In the genomic region with DNA sequence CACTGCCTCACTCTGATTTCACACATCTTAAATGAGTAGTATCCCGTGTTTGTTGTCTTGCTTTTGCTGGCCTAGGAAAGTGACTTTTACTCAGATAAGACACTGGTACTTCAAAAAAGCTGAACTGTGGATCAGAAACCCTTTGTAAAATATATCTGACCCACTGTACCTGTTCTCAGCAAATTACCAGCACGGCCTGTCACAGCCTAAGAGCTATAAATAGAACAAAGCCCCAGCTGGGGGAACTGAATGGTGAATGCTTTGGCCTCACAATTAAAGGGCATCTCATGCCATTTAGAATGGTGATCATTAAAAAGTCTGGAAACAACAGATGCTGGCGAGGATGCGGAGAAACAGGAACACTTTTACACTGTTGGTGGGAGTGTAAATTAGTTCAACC, we compare ENCODE assay signal across 20 cellular contexts.
DNase-seq lines count a peak whose midpoint lies in the region; ATAC-seq, FAIRE-seq and TF ChIP-seq lines count a peak whose summit lies in the region.
"Had no signal": no experiment of that assay in that cellular context is flagged by ENCODE, and none has a peak within 500 bp of the region (broad histone marks: within the 10 kb centered on the region; RNA-seq: fewer than 3 reads in every experiment).

No MANE protein-coding gene starts in this region.

- H3K27ac ChIP-seq in HepG2 (ENCODE audit: extremely low read length, insufficient read depth, low read length) (no peak overlapping the region), right lobe of liver (no peak overlapping the region)
- no peak overlapping the region for H3K27ac ChIP-seq in effector memory CD4-positive, alpha-beta T cell (ENCODE audit: insufficient read depth, low read length, poor library complexity, severe bottlenecking)
- H3K27ac ChIP-seq: BLaER1 treated with 17β-estradiol and CSF1 and Interleukin-3, amounts not matched to agents 10 nM and 100 nM had no signal

- H3K9me3 ChIP-seq in HepG2 (ENCODE audit: low read length) (no peaks in the 10 kb centered on the region), right lobe of liver (no peaks in the 10 kb centered on the region)
- H3K9me3 ChIP-seq in effector memory CD4-positive, alpha-beta T cell (ENCODE audit: control insufficient read depth, low read length) = no peaks in the 10 kb centered on the region

- peaks cover 4% of the 10 kb centered on the region for H3K9me3 Mint-ChIP-seq in mesothelial cell of epicardium
- H3K9me3 Mint-ChIP-seq: CD8-positive, alpha-beta T cell had no signal

- H3K4me3 Mint-ChIP-seq in mesothelial cell of epicardium = no peak overlapping the region
- H3K4me3 Mint-ChIP-seq: CD8-positive, alpha-beta T cell had no signal

- TF ChIP-seq POLR2A in HepG2 (IDR thresholded peaks at IDR 0.05; ENCODE audit: insufficient read depth in 1 of 2, low read depth in 2 of 2, low read length in 2 of 2) = no peak
- no peak for TF ChIP-seq POLR2A in right lobe of liver (IDR thresholded peaks at IDR 0.05)

- H3K4me2 ChIP-seq in HepG2 (ENCODE audit: low read depth, low read length) = no peak overlapping the region

- no peaks in the 10 kb centered on the region for H3K27me3 Mint-ChIP-seq in mesothelial cell of epicardium (ENCODE audit: low read depth)

- peaks cover 48% of the 10 kb centered on the region for H3K36me3 Mint-ChIP-seq in mesothelial cell of epicardium

- FAIRE-seq in HepG2 (lab: Jason Lieb, UNC) = no peak
- FAIRE-seq: GM12891, GM19239 had no signal

- POLR2A ChIA-PET in HepG2 (lab: Yijun Ruan, JAX) = no interaction called here

- H3K36me3 ChIP-seq in HepG2 (replicated peaks in 1 of 2; ENCODE audit: control insufficient read depth in 1 of 2, insufficient read depth in 2 of 2, low read length in 2 of 2) = peaks cover 21 to 71% of the 10 kb centered on the region in 2 experiments
- H3K36me3 ChIP-seq in right lobe of liver = peaks cover 0 to 21% (median 5%) of the 10 kb centered on the region in 4 donors
- H3K36me3 ChIP-seq in effector memory CD4-positive, alpha-beta T cell (ENCODE audit: control insufficient read depth, insufficient read depth, low read length) = peaks cover 17% of the 10 kb centered on the region

- H4K20me1 ChIP-seq in HepG2 (ENCODE audit: insufficient read depth, low read length) = peaks cover 3% of the 10 kb centered on the region; the same call in 1 of the 2 replicates
- H4K20me1 ChIP-seq: BLaER1 treated with 17β-estradiol and CSF1 and Interleukin-3, amounts not matched to agents 10 nM and 100 nM had no signal

- H3K27me3 ChIP-seq in HepG2 (ENCODE audit: control insufficient read depth in 1 of 2, insufficient read depth in 2 of 2, low read length in 2 of 2) = no peaks in the 10 kb centered on the region
- no peaks in the 10 kb centered on the region for H3K27me3 ChIP-seq in right lobe of liver
- H3K27me3 ChIP-seq in effector memory CD4-positive, alpha-beta T cell (replicated peaks; ENCODE audit: control insufficient read depth, insufficient read depth, low read length, poor library complexity, severe bottlenecking) = no peaks in the 10 kb centered on the region
- H3K27me3 ChIP-seq: BLaER1 treated with 17β-estradiol and CSF1 and Interleukin-3, amounts not matched to agents 10 nM and 100 nM had no signal

- TSS peak; percentile 5 for BruUV-seq in HepG2 (replicated peaks; lab: Mats Ljungman, UMichigan)

- H3K4me3 ChIP-seq in HepG2 (replicated peaks in 1 of 3; ENCODE audit: insufficient read depth in 1 of 3, low read depth in 2 of 3, low read length in 3 of 3) = no peak overlapping the region
- no peak overlapping the region for H3K4me3 ChIP-seq in right lobe of liver
- H3K4me3 ChIP-seq in effector memory CD4-positive, alpha-beta T cell (ENCODE audit: insufficient read depth, low read depth, low read length, poor library complexity, severe bottlenecking) = no peak overlapping the region
- H3K4me3 ChIP-seq: BLaER1 treated with 17β-estradiol and CSF1 and Interleukin-3, amounts not matched to agents 10 nM and 100 nM; HAP-1 had no signal

- CTCF ChIA-PET in HepG2 (lab: Yijun Ruan, JAX; ENCODE audit: low intra/inter-chr PET ratio, low total read pairs) = no interaction called here

- H3K27ac Mint-ChIP-seq in mesothelial cell of epicardium = peak overlapping the region; percentile 4
- H3K27ac Mint-ChIP-seq: CD8-positive, alpha-beta T cell had no signal

- DNase-seq in HepG2 (ENCODE audit: low spot score) (no peak), right lobe of liver (no peak), NCI-H69 (lab: John Stamatoyannopoulos, UW) (peak; percentile 37), mesothelial cell of epicardium (ENCODE audit: low spot score in 2 of 2, unreplicated experiment in 2 of 2) (no peak), iPS-NIHi11 (ENCODE audit: low spot score) (no peak)
- DNase-seq in effector memory CD4-positive, alpha-beta T cell = no peak
- DNase-seq: CD8-positive, alpha-beta T cell; DMS53; EL; KBM-7; NCI-H1105 treated with DMSO at 0.1 percent for 48 hours; NCI-H1694; NCI-H2081 treated with DMSO at 0.1 percent for 48 hours; NCI-H510A treated with DMSO at 0.1 percent for 48 hours; SIG-M5 had no signal

- in situ Hi-C loops in HepG2 (cut with HindIII; ENCODE audit: extremely low pct_ligation_motif_present, low pct_unique_long_range_greater_than_20kb) = no loop called here

- peaks cover 74% of the 10 kb centered on the region for H3K79me2 ChIP-seq in HepG2 (ENCODE audit: insufficient read depth, low read length)

- no peak for ATAC-seq in HepG2
- no peak for ATAC-seq in right lobe of liver
- no peak for ATAC-seq in HG02870 (IDR thresholded peaks at IDR 0.05; ENCODE audit: unreplicated experiment)
- ATAC-seq: CD8-positive, alpha-beta T cell had no signal

- H3K4me1 ChIP-seq in HepG2 (ENCODE audit: insufficient read depth, low read length) (peaks cover 10% of the 10 kb centered on the region), right lobe of liver (peaks cover 0 to 12% (median 5%) of the 10 kb centered on the region in 4 donors)
- H3K4me1 ChIP-seq in effector memory CD4-positive, alpha-beta T cell (ENCODE audit: control insufficient read depth, insufficient read depth, low read length, poor library complexity, severe bottlenecking) = no peaks in the 10 kb centered on the region
- H3K4me1 ChIP-seq: HAP-1 had no signal

- peaks cover 5% of the 10 kb centered on the region for H3K4me1 Mint-ChIP-seq in mesothelial cell of epicardium

- no peak overlapping the region for H2AFZ ChIP-seq in HepG2 (ENCODE audit: low read length)

- no peak for TF ChIP-seq RAD21 in HepG2 (CRISPR knock-in tag; IDR thresholded peaks at IDR 0.05)

- WGBS in HepG2 (ENCODE audit: low lambda C conversion rate) = 70% methylated on average over 4 of the region's 4 CpGs
- WGBS in right lobe of liver (ENCODE audit: insufficient coverage, low coverage, low lambda C conversion rate, missing lambda C conversion rate) = 70% methylated on average over 4 of the region's 4 CpGs

- TF ChIP-seq CTCF in HepG2 (CRISPR knock-in tag; IDR thresholded peaks at IDR 0.05) (no peak), right lobe of liver (IDR thresholded peaks at IDR 0.05) (no peak), mesothelial cell of epicardium (IDR thresholded peaks at IDR 0.05; ENCODE audit: unreplicated experiment) (no peak)

- intact Hi-C loops in HepG2 (cut with micrococcal nuclease; ENCODE audit: unreplicated experiment) = no loop called here
- intact Hi-C loops in right lobe of liver (cut with DNase I) = no loop called here

- TF ChIP-seq EP300 in HepG2 (IDR thresholded peaks at IDR 0.05; ENCODE audit: low read depth in 2 of 2, low read length in 2 of 2) (no peak), HepG2 (CRISPR knock-in tag; IDR thresholded peaks at IDR 0.05; ENCODE audit: borderline replicate concordance) (no peak)

- no peak overlapping the region for H3K9ac ChIP-seq in HepG2 (ENCODE audit: insufficient read depth, low read depth, low read length)
- H3K9ac ChIP-seq: BLaER1 treated with 17β-estradiol and CSF1 and Interleukin-3, amounts not matched to agents 10 nM and 100 nM had no signal

TF ChIP-seq in HepG2, 621 proteins besides CTCF, POLR2A, EP300 and RAD21 (continues in another document):
- TF ChIP-seq BHLHE40 (IDR thresholded peaks at IDR 0.05; ENCODE audit: low read length) = no peak
- no peak for TF ChIP-seq ZNF614 (CRISPR knock-in tag; IDR thresholded peaks at IDR 0.05; ENCODE audit: borderline replicate concordance)
- no peak for TF ChIP-seq ZBTB42 (CRISPR knock-in tag; IDR thresholded peaks at IDR 0.05)
- TF ChIP-seq, protein P1, sequence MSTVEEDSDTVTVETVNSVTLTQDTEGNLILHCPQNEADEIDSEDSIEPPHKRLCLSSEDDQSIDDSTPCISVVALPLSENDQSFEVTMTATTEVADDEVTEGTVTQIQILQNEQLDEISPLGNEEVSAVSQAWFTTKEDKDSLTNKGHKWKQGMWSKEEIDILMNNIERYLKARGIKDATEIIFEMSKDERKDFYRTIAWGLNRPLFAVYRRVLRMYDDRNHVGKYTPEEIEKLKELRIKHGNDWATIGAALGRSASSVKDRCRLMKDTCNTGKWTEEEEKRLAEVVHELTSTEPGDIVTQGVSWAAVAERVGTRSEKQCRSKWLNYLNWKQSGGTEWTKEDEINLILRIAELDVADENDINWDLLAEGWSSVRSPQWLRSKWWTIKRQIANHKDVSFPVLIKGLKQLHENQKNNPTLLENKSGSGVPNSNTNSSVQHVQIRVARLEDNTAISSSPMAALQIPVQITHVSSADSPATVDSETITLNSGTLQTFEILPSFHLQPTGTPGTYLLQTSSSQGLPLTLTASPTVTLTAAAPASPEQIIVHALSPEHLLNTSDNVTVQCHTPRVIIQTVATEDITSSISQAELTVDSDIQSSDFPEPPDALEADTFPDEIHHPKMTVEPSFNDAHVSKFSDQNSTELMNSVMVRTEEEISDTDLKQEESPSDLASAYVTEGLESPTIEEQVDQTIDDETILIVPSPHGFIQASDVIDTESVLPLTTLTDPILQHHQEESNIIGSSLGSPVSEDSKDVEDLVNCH (CRISPR knock-in tag; IDR thresholded peaks at IDR 0.05) = no peak
- TF ChIP-seq XRCC5 (optimal IDR thresholded peaks at IDR 0.05; ENCODE audit: low read length) = no peak
- no peak for TF ChIP-seq ZNF30 (CRISPR knock-in tag; IDR thresholded peaks at IDR 0.05)
- TF ChIP-seq TAF1 (CRISPR knock-in tag; IDR thresholded peaks at IDR 0.05) = no peak
- TF ChIP-seq FOXJ3 (CRISPR knock-in tag; IDR thresholded peaks at IDR 0.05; ENCODE audit: borderline replicate concordance) = no peak
- TF ChIP-seq, protein P2, sequence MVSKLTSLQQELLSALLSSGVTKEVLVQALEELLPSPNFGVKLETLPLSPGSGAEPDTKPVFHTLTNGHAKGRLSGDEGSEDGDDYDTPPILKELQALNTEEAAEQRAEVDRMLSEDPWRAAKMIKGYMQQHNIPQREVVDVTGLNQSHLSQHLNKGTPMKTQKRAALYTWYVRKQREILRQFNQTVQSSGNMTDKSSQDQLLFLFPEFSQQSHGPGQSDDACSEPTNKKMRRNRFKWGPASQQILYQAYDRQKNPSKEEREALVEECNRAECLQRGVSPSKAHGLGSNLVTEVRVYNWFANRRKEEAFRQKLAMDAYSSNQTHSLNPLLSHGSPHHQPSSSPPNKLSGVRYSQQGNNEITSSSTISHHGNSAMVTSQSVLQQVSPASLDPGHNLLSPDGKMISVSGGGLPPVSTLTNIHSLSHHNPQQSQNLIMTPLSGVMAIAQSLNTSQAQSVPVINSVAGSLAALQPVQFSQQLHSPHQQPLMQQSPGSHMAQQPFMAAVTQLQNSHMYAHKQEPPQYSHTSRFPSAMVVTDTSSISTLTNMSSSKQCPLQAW (CRISPR knock-in tag; IDR thresholded peaks at IDR 0.05) = no peak
